9 cellular contexts compared by ENCODE assay signal in the genomic region with DNA sequence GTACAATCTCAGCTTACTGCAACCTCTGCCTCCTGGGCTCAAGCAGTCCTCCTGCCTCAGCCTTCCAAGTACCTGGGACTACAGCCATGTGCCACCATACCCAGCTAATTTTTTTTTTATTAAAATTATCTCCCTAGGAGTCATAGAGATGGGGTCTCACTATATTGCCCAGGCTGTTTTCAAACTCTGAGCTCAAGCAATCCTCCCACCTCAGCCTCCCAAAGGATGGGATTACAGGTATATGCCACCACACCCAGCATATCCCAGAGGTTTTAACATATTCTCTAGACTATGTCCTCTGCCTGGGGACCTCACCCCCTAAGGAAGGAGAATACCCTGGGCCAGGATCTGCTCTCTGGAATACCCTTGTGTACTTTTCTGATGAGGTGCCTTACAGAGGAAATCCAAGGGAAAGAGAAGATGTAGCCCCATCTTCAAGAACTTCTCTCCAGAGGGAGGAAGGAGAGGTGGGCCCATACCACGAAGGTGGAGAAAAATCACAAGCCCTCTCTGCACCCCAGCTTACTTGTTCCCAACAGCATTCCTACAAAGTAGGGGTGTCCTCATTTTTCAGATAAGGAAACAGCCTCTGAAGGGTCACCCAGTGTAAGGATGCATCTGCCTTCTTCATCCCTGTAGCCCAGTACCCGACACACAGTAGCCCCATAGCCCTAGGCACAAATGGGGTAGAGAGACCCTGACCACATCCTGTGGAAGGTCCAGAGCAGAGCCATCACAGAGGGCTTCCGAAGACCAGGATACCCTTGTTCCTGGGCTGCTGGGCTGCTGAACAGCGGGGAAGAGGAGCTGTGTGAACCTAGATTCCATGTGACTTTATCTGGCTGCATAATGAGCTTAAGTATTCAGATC.
DNase-seq lines count a peak whose midpoint lies in the region; TF ChIP-seq lines count a peak whose summit lies in the region.
"Had no signal": no experiment of that assay in that cellular context is flagged by ENCODE, and none has a peak within 500 bp of the region (broad histone marks: within the 10 kb centered on the region; RNA-seq: fewer than 3 reads in every experiment).

No MANE protein-coding gene starts in this region.

- WGBS in thymus: 95% methylated on average over 4 of the region's 4 CpGs

- peaks cover 48% of the 10 kb centered on the region for H3K4me1 ChIP-seq in thymus (ENCODE audit: control insufficient read depth, insufficient read depth, low read length)

- peak overlapping the region; percentile 56 for H3K27ac ChIP-seq in thymus (ENCODE audit: low read depth)

- no peak for TF ChIP-seq CTCF in glutamatergic neuron (IDR thresholded peaks at IDR 0.05; ENCODE audit: partially characterized antibody, unreplicated experiment)

- no peaks in the 10 kb centered on the region for H3K9me3 ChIP-seq in thymus (ENCODE audit: control insufficient read depth)

- H3K4me3 ChIP-seq in thymus (ENCODE audit: low read length): no peak overlapping the region

- H3K4me1 Mint-ChIP-seq in activated CD4-positive, alpha-beta T cell treated with anti-CD3 and anti-CD28 coated beads, Interleukin-2, amount 10 ng/mL, durations not matched to agents 7 days and 5 days: peaks cover 83% of the 10 kb centered on the region
- peaks cover 24 to 39% (median 35%) of the 10 kb centered on the region in 3 donors for H3K4me1 Mint-ChIP-seq in IgD-negative memory B cell
- H3K4me1 Mint-ChIP-seq in glutamatergic neuron (ENCODE audit: low read depth, unreplicated experiment): peaks cover 28% of the 10 kb centered on the region

- DNase-seq in activated CD4-positive, alpha-beta T cell treated with anti-CD3 and anti-CD28 coated beads, Interleukin-2, amount 10 ng/mL, durations not matched to agents 7 days and 5 days: no peak
- DNase-seq in activated CD4-positive, alpha-beta T cell treated with anti-CD3 and anti-CD28 coated beads, Interleukin-2, amount 50 U/mL, for 1 hour: no peak
- DNase-seq in glutamatergic neuron: no peak
- DNase-seq in stimulated activated CD4-positive, alpha-beta T cell treated with anti-CD3 and anti-CD28 coated beads, Interleukin-4, amount 100 ng/mL, for 4 hours: no peak
- no peak for DNase-seq in NCI-H187 (lab: John Stamatoyannopoulos, UW)
- no peak for DNase-seq in UCSD-AML1 (lab: John Stamatoyannopoulos, UW; ENCODE audit: unreplicated experiment)
- DNase-seq: NCI-H774 had no signal

- CTCF ChIA-PET in activated CD4-positive, alpha-beta T cell treated with anti-CD3 and anti-CD28 coated beads, Interleukin-2, amount 10 ng/mL, durations not matched to agents 7 days and 5 days (lab: Charles Lee): interaction anchor here (0.6 to 2.2 kb wide), 11 partner anchors 10 to 151 kb away, joined by 3 to 11 read pairs (median 4); a partner anchor contains a TSS

- H3K27me3 ChIP-seq in thymus (ENCODE audit: control insufficient read depth, insufficient read depth): no peaks in the 10 kb centered on the region

- no peaks in the 10 kb centered on the region for H3K27me3 Mint-ChIP-seq in activated CD4-positive, alpha-beta T cell treated with anti-CD3 and anti-CD28 coated beads, Interleukin-2, amount 10 ng/mL, durations not matched to agents 7 days and 5 days
- no peaks in the 10 kb centered on the region for H3K27me3 Mint-ChIP-seq in IgD-negative memory B cell
- no peaks in the 10 kb centered on the region for H3K27me3 Mint-ChIP-seq in glutamatergic neuron (ENCODE audit: unreplicated experiment)

- no peaks in the 10 kb centered on the region for H3K9me3 Mint-ChIP-seq in activated CD4-positive, alpha-beta T cell treated with anti-CD3 and anti-CD28 coated beads, Interleukin-2, amount 10 ng/mL, durations not matched to agents 7 days and 5 days
- no peaks in the 10 kb centered on the region for H3K9me3 Mint-ChIP-seq in IgD-negative memory B cell
- H3K9me3 Mint-ChIP-seq in glutamatergic neuron (ENCODE audit: unreplicated experiment): peaks cover 2% of the 10 kb centered on the region

- H3K36me3 Mint-ChIP-seq in activated CD4-positive, alpha-beta T cell treated with anti-CD3 and anti-CD28 coated beads, Interleukin-2, amount 10 ng/mL, durations not matched to agents 7 days and 5 days (ENCODE audit: low read depth): peaks cover 28% of the 10 kb centered on the region
- H3K36me3 Mint-ChIP-seq in IgD-negative memory B cell (peaks cover 1% of the 10 kb centered on the region), glutamatergic neuron (ENCODE audit: unreplicated experiment) (no peaks in the 10 kb centered on the region)

- peak overlapping the region; percentile 84 for H3K27ac Mint-ChIP-seq in activated CD4-positive, alpha-beta T cell treated with anti-CD3 and anti-CD28 coated beads, Interleukin-2, amount 10 ng/mL, durations not matched to agents 7 days and 5 days
- H3K27ac Mint-ChIP-seq in IgD-negative memory B cell (peak overlapping the region; percentile 18 to 59 (median 58)), glutamatergic neuron (ENCODE audit: unreplicated experiment) (peak overlapping the region; percentile 34)

- POLR2A ChIA-PET in activated CD4-positive, alpha-beta T cell treated with anti-CD3 and anti-CD28 coated beads, Interleukin-2, amount 10 ng/mL, durations not matched to agents 7 days and 5 days (lab: Charles Lee): interaction anchor here (1.0 to 2.3 kb wide), 4 partner anchors 9 to 150 kb away, joined by 3 to 11 read pairs (median 6); no protein-coding TSS in a partner anchor

- peak overlapping the region; percentile 24 for H3K4me3 Mint-ChIP-seq in activated CD4-positive, alpha-beta T cell treated with anti-CD3 and anti-CD28 coated beads, Interleukin-2, amount 10 ng/mL, durations not matched to agents 7 days and 5 days
- H3K4me3 Mint-ChIP-seq in IgD-negative memory B cell (peak overlapping the region in 3 of 4 donors; percentile 16 to 70 (median 61)), glutamatergic neuron (ENCODE audit: unreplicated experiment) (no peak overlapping the region)

- H3K36me3 ChIP-seq in thymus (ENCODE audit: control insufficient read depth, insufficient read depth): no peaks in the 10 kb centered on the region

Comparison
In these comparisons a context has a peak if more than half of its experiments do, and no peak if none do; other contexts are left out.
1. H3K27ac Mint-ChIP-seq: peak in every context shown above with its lines; median percentile 84 in activated CD4-positive, alpha-beta T cell treated with anti-CD3 and anti-CD28 coated beads, Interleukin-2, amount 10 ng/mL, durations not matched to agents 7 days and 5 days; 58 in IgD-negative memory B cell; 34 in glutamatergic neuron.